In the genomic region with DNA sequence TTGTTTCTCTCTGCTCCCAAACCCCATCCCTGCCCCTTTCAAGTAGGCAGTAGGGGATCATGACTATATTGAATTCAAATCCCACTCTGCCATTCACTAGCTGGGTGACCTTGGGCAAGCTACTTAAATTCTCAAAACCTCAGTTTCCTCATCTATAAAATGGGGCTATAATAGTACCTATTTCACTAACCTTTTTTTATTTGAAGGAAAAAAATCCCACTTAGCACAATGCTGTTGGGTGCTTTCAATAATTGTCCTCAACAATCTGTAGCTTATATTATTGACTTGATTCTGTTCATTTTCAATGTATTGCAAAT, we compare ENCODE assay signal across 29 cellular contexts.
"Had no signal": no experiment of that assay in that cellular context is flagged by ENCODE, and none has a peak within 500 bp of the region (broad histone marks: within the 10 kb centered on the region; RNA-seq: fewer than 3 reads in every experiment).

No MANE protein-coding gene starts in this region.

- H3K4me3 Mint-ChIP-seq: dendritic cell treated with granulocyte-macrophage colony-stimulating factor and Interleukin-4, amounts not matched to agents 40 ng/mL and 50 ng/mL, for 4 days; effector memory CD8-positive, alpha-beta T cell; endodermal cell had no signal

- H3K4me1 ChIP-seq: colonic mucosa, esophagus muscularis mucosa, esophagus squamous epithelium, foreskin keratinocyte, gastrocnemius medialis, gastroesophageal sphincter, heart left ventricle, heart right ventricle had no signal

- H3K27me3 ChIP-seq: colonic mucosa, esophagus squamous epithelium, foreskin keratinocyte, gastrocnemius medialis, hepatocyte had no signal

- H3K4me2 ChIP-seq: hepatocyte had no signal

- H3K27ac ChIP-seq: colonic mucosa, coronary artery, dorsolateral prefrontal cortex, epithelial cell of prostate, esophagus muscularis mucosa, esophagus squamous epithelium, foreskin keratinocyte, gastrocnemius medialis, gastroesophageal sphincter, heart left ventricle, heart right ventricle, hepatocyte had no signal

- H3K27ac Mint-ChIP-seq: dendritic cell treated with granulocyte-macrophage colony-stimulating factor and Interleukin-4, amounts not matched to agents 40 ng/mL and 50 ng/mL, for 4 days; effector memory CD8-positive, alpha-beta T cell; endodermal cell had no signal

- H3K36me3 ChIP-seq: colonic mucosa, esophagus muscularis mucosa, esophagus squamous epithelium, gastrocnemius medialis, gastroesophageal sphincter, heart left ventricle, heart right ventricle had no signal

- H3K9me3 ChIP-seq: colonic mucosa, esophagus squamous epithelium, gastrocnemius medialis, heart right ventricle had no signal

- DNase-seq: colonic mucosa; cortex of kidney; dermis blood vessel endothelial cell; dorsolateral prefrontal cortex; effector CD4-positive, alpha-beta T cell; effector CD8-positive, alpha-beta T cell; effector memory CD4-positive, alpha-beta T cell; effector memory CD8-positive, alpha-beta T cell; endodermal cell; erythroblast; esophagus squamous epithelium; foreskin fibroblast; foreskin keratinocyte; foreskin melanocyte; gastrocnemius medialis; glutamatergic neuron; head of caudate nucleus; heart left ventricle; heart right ventricle had no signal

- H2AFZ ChIP-seq: hepatocyte had no signal

- FAIRE-seq: endometrium, endothelial cell of umbilical vein, frontal cortex had no signal

- H3K79me2 ChIP-seq: hepatocyte had no signal

- H3K9me3 Mint-ChIP-seq: dendritic cell treated with granulocyte-macrophage colony-stimulating factor and Interleukin-4, amounts not matched to agents 40 ng/mL and 50 ng/mL, for 4 days; effector memory CD8-positive, alpha-beta T cell had no signal

- H3K4me3 ChIP-seq: colonic mucosa, coronary artery, dorsolateral prefrontal cortex, esophagus muscularis mucosa, esophagus squamous epithelium, gastrocnemius medialis, gastroesophageal sphincter, heart left ventricle, heart right ventricle, hepatocyte had no signal

- ATAC-seq: effector memory CD8-positive, alpha-beta T cell; esophagus mucosa; foreskin keratinocyte; gastrocnemius medialis; gastroesophageal sphincter; heart left ventricle; heart right ventricle had no signal

- H3K4me1 Mint-ChIP-seq: endodermal cell had no signal
